Comparison of ENCODE assay signal across 7 cellular contexts in the genomic region with DNA sequence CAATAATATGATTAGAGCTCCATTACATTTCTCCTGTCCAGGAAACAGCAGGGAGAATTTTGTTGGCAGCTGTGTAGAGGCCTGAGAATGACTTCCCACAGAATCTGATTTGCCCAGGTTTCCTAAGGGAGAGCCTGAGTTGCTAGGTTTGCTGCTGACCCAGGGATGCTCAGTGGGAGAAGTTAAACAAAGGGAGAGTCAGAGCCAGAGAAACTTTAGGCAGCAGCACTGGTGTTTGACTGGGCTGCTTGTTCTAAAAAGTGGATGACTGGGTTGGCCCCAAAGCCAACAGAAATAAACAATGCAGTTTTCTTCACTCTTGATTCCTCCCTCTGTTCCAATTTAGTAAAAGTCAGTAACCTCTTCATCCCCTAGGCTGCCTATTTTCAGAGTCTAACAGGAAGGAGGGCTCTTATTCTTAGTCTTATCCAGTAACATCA.
DNase-seq lines count a peak whose midpoint lies in the region; TF ChIP-seq lines count a peak whose summit lies in the region.
"Not testable (repeated sequence)": the region's sequence is repeated elsewhere in the genome, so short reads cannot be mapped to it uniquely, and the experiment has no call there.

No MANE protein-coding gene starts in this region.

- in situ Hi-C loops in G401 (cut with HindIII; ENCODE audit: low sequenced_read_pairs) = not testable (repeated sequence)

- not testable (repeated sequence) for H3K27me3 ChIP-seq in ectodermal cell (ENCODE audit: control insufficient read depth, insufficient read depth, low read length, poor library complexity, severe bottlenecking); cardiac muscle cell

- DNase-seq in G401 (ENCODE audit: low spot score) (peak; percentile 55), NCI-H82 (lab: John Stamatoyannopoulos, UW) (peak; percentile 38), astrocyte of the hippocampus (ENCODE audit: low read depth, low spot score) (peak; percentile 33), medulla oblongata (ENCODE audit: extremely low spot score) (peak; percentile 84), putamen (ENCODE audit: low spot score) (peak; percentile 75)
- DNase-seq in cardiac muscle cell (ENCODE audit: low read depth in 1 of 2, low spot score in 1 of 2) = not testable (repeated sequence)

- TF ChIP-seq CTCF in cardiac muscle cell (IDR thresholded peaks at IDR 0.05; ENCODE audit: low read depth, low read length) = not testable (repeated sequence)

- H3K4me3 ChIP-seq in ectodermal cell (ENCODE audit: insufficient read depth, low read depth, low read length); cardiac muscle cell: not testable (repeated sequence)

- H3K36me3 ChIP-seq in ectodermal cell (ENCODE audit: control insufficient read depth, insufficient read depth, low read length); cardiac muscle cell: not testable (repeated sequence)

- H3K9me3 ChIP-seq in ectodermal cell (ENCODE audit: control insufficient read depth, low read length); cardiac muscle cell (ENCODE audit: low read depth): not testable (repeated sequence)

- H3K27ac ChIP-seq in ectodermal cell (ENCODE audit: insufficient read depth, low read depth, low read length, poor library complexity, severe bottlenecking) (peak overlapping the region; percentile 8), cardiac muscle cell (peak overlapping the region; percentile 59)

- H3K4me1 ChIP-seq in ectodermal cell (ENCODE audit: control insufficient read depth, insufficient read depth, low read length) = not testable (repeated sequence)
- peaks cover 27% of the 10 kb centered on the region for H3K4me1 ChIP-seq in cardiac muscle cell (ENCODE audit: low read depth)
